In genomic region chr5:52655163-52655562, GRCh38 we compare ENCODE assay signal across 25 cellular contexts.
"Had no signal": no experiment of that assay in that cellular context is flagged by ENCODE, and none has a peak within 500 bp of the region (broad histone marks: within the 10 kb centered on the region; RNA-seq: fewer than 3 reads in every experiment).

No MANE protein-coding gene starts in this region.

- H3K27ac ChIP-seq: colonic mucosa, coronary artery, dorsolateral prefrontal cortex, epithelial cell of prostate, esophagus muscularis mucosa, esophagus squamous epithelium, foreskin keratinocyte, gastrocnemius medialis, gastroesophageal sphincter, heart left ventricle, heart right ventricle, hepatocyte had no signal

- H3K9me3 ChIP-seq: colonic mucosa, esophagus muscularis mucosa, esophagus squamous epithelium, gastrocnemius medialis, gastroesophageal sphincter, heart left ventricle, heart right ventricle had no signal

- H3K27me3 ChIP-seq: colonic mucosa, esophagus muscularis mucosa, gastrocnemius medialis, gastroesophageal sphincter, hepatocyte had no signal

- H3K36me3 ChIP-seq: colonic mucosa, esophagus muscularis mucosa, esophagus squamous epithelium, gastrocnemius medialis, gastroesophageal sphincter, heart left ventricle, heart right ventricle had no signal

- ATAC-seq: effector memory CD8-positive, alpha-beta T cell; esophagus mucosa; foreskin keratinocyte; gastrocnemius medialis; gastroesophageal sphincter; heart left ventricle; heart right ventricle had no signal

- H3K4me2 ChIP-seq: hepatocyte had no signal

- H2AFZ ChIP-seq: hepatocyte had no signal

- H3K4me3 ChIP-seq: colonic mucosa, coronary artery, dorsolateral prefrontal cortex, esophagus muscularis mucosa, esophagus squamous epithelium, gastrocnemius medialis, gastroesophageal sphincter, heart left ventricle, heart right ventricle, hepatocyte had no signal

- DNase-seq: colonic mucosa; cortex of kidney; dermis blood vessel endothelial cell; dorsolateral prefrontal cortex; effector CD4-positive, alpha-beta T cell; effector CD8-positive, alpha-beta T cell; effector memory CD4-positive, alpha-beta T cell; effector memory CD8-positive, alpha-beta T cell; endodermal cell; erythroblast; esophagus squamous epithelium; foreskin fibroblast; foreskin keratinocyte; foreskin melanocyte; gastrocnemius medialis; glutamatergic neuron; head of caudate nucleus; heart left ventricle; heart right ventricle had no signal

- H3K4me1 ChIP-seq: colonic mucosa, esophagus squamous epithelium, foreskin keratinocyte, gastrocnemius medialis, gastroesophageal sphincter had no signal

- H3K79me2 ChIP-seq: hepatocyte had no signal
